Comparison of ENCODE assay signal across 9 cellular contexts in genomic region chr13:46492946-46493345, GRCh38.
DNase-seq lines count a peak whose midpoint lies in the region; ATAC-seq and TF ChIP-seq lines count a peak whose summit lies in the region.
"Had no signal": no experiment of that assay in that cellular context is flagged by ENCODE, and none has a peak within 500 bp of the region (broad histone marks: within the 10 kb centered on the region; RNA-seq: fewer than 3 reads in every experiment).

No MANE protein-coding gene starts in this region.

- no peak overlapping the region for H3K27ac ChIP-seq in HL-60 (replicated peaks)
- no peak overlapping the region for H3K27ac ChIP-seq in gastroesophageal sphincter

- in situ Hi-C loops in SK-MEL-5 (cut with HindIII; ENCODE audit: low pct_unique_long_range_greater_than_20kb, low sequenced_read_pairs) = no loop called here

- WGBS in gastroesophageal sphincter (ENCODE audit: low coverage in 1 of 2), 2 donors = 0% methylated on average over 1 of the region's 1 CpG

- no peak for TF ChIP-seq EP300 in gastroesophageal sphincter (IDR thresholded peaks at IDR 0.05)

- H3K27me3 ChIP-seq in HL-60 (ENCODE audit: insufficient read depth, poor library complexity, severe bottlenecking) = no peaks in the 10 kb centered on the region
- H3K27me3 ChIP-seq in gastroesophageal sphincter = no peaks in the 10 kb centered on the region

- H3K9me3 ChIP-seq in gastroesophageal sphincter = no peaks in the 10 kb centered on the region

- no peaks in the 10 kb centered on the region for H3K36me3 ChIP-seq in gastroesophageal sphincter

- ATAC-seq in gastroesophageal sphincter = no peak
- ATAC-seq in HG03469 (IDR thresholded peaks at IDR 0.05; ENCODE audit: unreplicated experiment) = no peak

- peak; percentile 10 for TF ChIP-seq CTCF in HL-60 (IDR thresholded peaks at IDR 0.05; ENCODE audit: insufficient read depth, low read length)
- peak; percentile 40 to 66 (median 62) for TF ChIP-seq CTCF in gastroesophageal sphincter (IDR thresholded peaks at IDR 0.05)

- no peak for TF ChIP-seq POLR2A in gastroesophageal sphincter (IDR thresholded peaks at IDR 0.05)

- DNase-seq in DMS114 treated with DMSO at 0.1 percent for 48 hours (lab: John Stamatoyannopoulos, UW; ENCODE audit: unreplicated experiment) (peak; percentile 4), HL-60 (ENCODE audit: low read depth in 1 of 2, low spot score in 1 of 2) (peak; percentile 4 to 37), SK-MEL-5 (ENCODE audit: low read depth, low spot score) (peak; percentile 74), putamen (ENCODE audit: low spot score) (peak; percentile 34), GF-D8 (lab: John Stamatoyannopoulos, UW) (no peak)
- no peak for DNase-seq in activated CD4-positive, alpha-beta T cell treated with anti-CD3 and anti-CD28 coated beads for 48 hours
- DNase-seq: right cardiac atrium had no signal

- H3K4me1 ChIP-seq in gastroesophageal sphincter = peaks cover 4 to 31% (median 5%) of the 10 kb centered on the region in 3 donors

- no peak overlapping the region for H3K4me3 ChIP-seq in HL-60 (replicated peaks; ENCODE audit: insufficient read depth, low read length)
- H3K4me3 ChIP-seq in gastroesophageal sphincter = no peak overlapping the region

Comparison
In these comparisons a context has a peak if more than half of its experiments do, and no peak if none do; other contexts are left out.
1. DNase-seq: peak in DMS114 treated with DMSO at 0.1 percent for 48 hours (single experiment), HL-60 (2 of 2), SK-MEL-5 (single experiment) and putamen (single experiment); none in GF-D8 (single experiment) and activated CD4-positive, alpha-beta T cell treated with anti-CD3 and anti-CD28 coated beads for 48 hours (single experiment).